In genomic region chr3:188577539-188577938, GRCh38 we compare ENCODE assay signal across 17 cellular contexts.
"Had no signal": no experiment of that assay in that cellular context is flagged by ENCODE, and none has a peak within 500 bp of the region (broad histone marks: within the 10 kb centered on the region; RNA-seq: fewer than 3 reads in every experiment).

No MANE protein-coding gene starts in this region.

- H3K4me3 ChIP-seq: heart right ventricle, lung, right atrium auricular region, tibial nerve had no signal

- ATAC-seq: activated CD4-positive, CD25-positive, alpha-beta regulatory T cell treated with anti-CD3 and anti-CD28 coated beads, Interleukin-2, amount 50 U/mL, for 24 hours; heart right ventricle; left colon; naive thymus-derived CD4-positive, alpha-beta T cell had no signal

- H3K9me3 ChIP-seq: heart right ventricle, neutrophil, right atrium auricular region, tibial nerve had no signal

- DNase-seq: activated CD4-positive, alpha-beta T cell treated with anti-CD3 and anti-CD28 coated beads, Interleukin-2, amount 50 U/mL, for 4 hours; activated naive CD4-positive, alpha-beta T cell treated with Interleukin-2 at 50 U/mL for 16 hours; activated T-cell treated with anti-CD3 and anti-CD28 coated beads for 4 hours; anterior cingulate cortex; effector memory CD4-positive, alpha-beta T cell; heart right ventricle; left colon; naive thymus-derived CD4-positive, alpha-beta T cell; posterior cingulate gyrus; small intestine; SW 1271 had no signal

- H3K27me3 Mint-ChIP-seq: naive thymus-derived CD4-positive, alpha-beta T cell had no signal

- H3K9me3 Mint-ChIP-seq: naive thymus-derived CD4-positive, alpha-beta T cell; T-helper 2 cell treated with Interferon-gamma antibody and Interleukin-4, amounts not matched to agents 5 μg/mL and 100 μg/mL, for 36 hours had no signal

- H3K36me3 ChIP-seq: heart right ventricle, neutrophil, right atrium auricular region, tibial nerve had no signal

- H3K4me3 Mint-ChIP-seq: naive thymus-derived CD4-positive, alpha-beta T cell; T-helper 2 cell treated with Interferon-gamma antibody and Interleukin-4, amounts not matched to agents 5 μg/mL and 100 μg/mL, for 36 hours had no signal

- H3K27ac Mint-ChIP-seq: naive thymus-derived CD4-positive, alpha-beta T cell; T-helper 2 cell treated with Interferon-gamma antibody and Interleukin-4, amounts not matched to agents 5 μg/mL and 100 μg/mL, for 36 hours had no signal

- H3K27me3 ChIP-seq: heart right ventricle, neutrophil, right atrium auricular region, tibial nerve had no signal
